17 cellular contexts compared by ENCODE assay signal in the genomic region with DNA sequence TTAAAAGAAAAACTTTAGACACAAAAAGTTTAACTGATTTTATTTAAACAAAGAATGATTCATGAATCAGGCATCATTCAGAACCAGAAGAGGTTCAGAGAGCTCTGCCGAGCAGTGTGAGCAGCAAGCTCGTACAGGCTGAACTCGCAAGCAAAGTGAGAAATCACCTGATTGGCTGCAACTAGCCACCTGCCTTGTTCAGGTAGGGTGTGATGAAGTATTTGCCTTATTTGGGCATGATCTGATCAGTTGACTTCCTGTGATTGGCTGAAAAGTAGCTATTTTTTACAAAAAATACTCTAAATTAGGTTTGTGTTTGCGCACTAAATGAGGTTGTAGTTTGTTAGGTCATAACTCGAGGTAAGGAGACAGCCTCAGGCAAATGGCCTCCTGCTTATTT.
"Had no signal": no experiment of that assay in that cellular context is flagged by ENCODE, and none has a peak within 500 bp of the region (broad histone marks: within the 10 kb centered on the region; RNA-seq: fewer than 3 reads in every experiment).

No MANE protein-coding gene starts in this region.

- H3K4me1 ChIP-seq: right atrium auricular region had no signal

- DNase-seq: effector memory CD8-positive, alpha-beta T cell; foreskin melanocyte; head of caudate nucleus; islet precursor cell; mammary epithelial cell; natural killer cell; ovary; small intestine; stimulated activated CD4-positive, alpha-beta T cell treated with anti-CD3 and anti-CD28 coated beads, Interleukin-12 subunit alpha, Interleukin-12 subunit beta, amount 100 ng/mL, for 4 hours; stimulated activated naive CD4-positive, alpha-beta T cell; stomach; substantia nigra; transverse colon had no signal

- H3K9me3 ChIP-seq: ovary, right atrium auricular region, stomach, thoracic aorta, transverse colon had no signal

- H2AFZ ChIP-seq: hepatocyte had no signal

- H3K27me3 ChIP-seq: hepatocyte, ovary, right atrium auricular region, stomach, transverse colon had no signal

- H3K4me3 ChIP-seq: hepatocyte, ovary, right atrium auricular region, stomach, thoracic aorta, transverse colon had no signal

- H3K36me3 ChIP-seq: ovary, right atrium auricular region, thoracic aorta, transverse colon had no signal

- ATAC-seq: effector memory CD8-positive, alpha-beta T cell; left lobe of liver; natural killer cell had no signal

- H3K4me2 ChIP-seq: hepatocyte had no signal

- H3K27ac ChIP-seq: hepatocyte, ovary, right atrium auricular region, stomach, thoracic aorta, transverse colon had no signal
